In genomic region chr1:95984975-95985374, GRCh38 we compare ENCODE assay signal across 30 cellular contexts.
"Had no signal": no experiment of that assay in that cellular context is flagged by ENCODE, and none has a peak within 500 bp of the region (broad histone marks: within the 10 kb centered on the region; RNA-seq: fewer than 3 reads in every experiment).

No MANE protein-coding gene starts in this region.

- H3K36me3 ChIP-seq: adrenal gland, breast epithelium, Peyer's patch, SJSA1 had no signal

- FAIRE-seq: TTC549 had no signal

- H3K9me3 Mint-ChIP-seq: activated B cell treated with CpG ODN at 0.5 μM for 24 hours had no signal

- H3K4me3 ChIP-seq: adrenal gland, breast epithelium, Peyer's patch, SJSA1 had no signal

- H3K4me1 ChIP-seq: adrenal gland, breast epithelium, Peyer's patch, SJSA1 had no signal

- H3K27ac Mint-ChIP-seq: activated B cell treated with CpG ODN at 0.5 μM for 24 hours; activated CD4-positive, alpha-beta memory T cell treated with anti-CD3 and anti-CD28 coated beads, Interleukin-2, amount 10 ng/mL, durations not matched to agents 7 days and 5 days; activated naive CD8-positive, alpha-beta T cell treated with anti-CD3 and anti-CD28 coated beads, Interleukin-2, amount 10 ng/mL, durations not matched to agents 7 days and 5 days; T-cell had no signal

- ATAC-seq: T-cell had no signal

- H3K4me3 Mint-ChIP-seq: activated B cell treated with CpG ODN at 0.5 μM for 24 hours; activated CD4-positive, alpha-beta memory T cell treated with anti-CD3 and anti-CD28 coated beads, Interleukin-2, amount 10 ng/mL, durations not matched to agents 7 days and 5 days; activated naive CD8-positive, alpha-beta T cell treated with anti-CD3 and anti-CD28 coated beads, Interleukin-2, amount 10 ng/mL, durations not matched to agents 7 days and 5 days; T-cell had no signal

- H3K36me3 Mint-ChIP-seq: activated naive CD8-positive, alpha-beta T cell treated with anti-CD3 and anti-CD28 coated beads, Interleukin-2, amount 10 ng/mL, durations not matched to agents 7 days and 5 days; T-cell had no signal

- H3K9me3 ChIP-seq: adrenal gland, breast epithelium, Peyer's patch had no signal

- H3K27me3 Mint-ChIP-seq: activated B cell treated with CpG ODN at 0.5 μM for 24 hours; activated CD4-positive, alpha-beta memory T cell treated with anti-CD3 and anti-CD28 coated beads, Interleukin-2, amount 10 ng/mL, durations not matched to agents 7 days and 5 days; activated naive CD8-positive, alpha-beta T cell treated with anti-CD3 and anti-CD28 coated beads, Interleukin-2, amount 10 ng/mL, durations not matched to agents 7 days and 5 days; T-cell had no signal

- H3K4me1 Mint-ChIP-seq: activated B cell treated with CpG ODN at 0.5 μM for 24 hours; activated CD4-positive, alpha-beta memory T cell treated with anti-CD3 and anti-CD28 coated beads, Interleukin-2, amount 10 ng/mL, durations not matched to agents 7 days and 5 days; activated naive CD8-positive, alpha-beta T cell treated with anti-CD3 and anti-CD28 coated beads, Interleukin-2, amount 10 ng/mL, durations not matched to agents 7 days and 5 days; T-cell had no signal

- DNase-seq: activated B cell treated with CpG ODN at 0.5 μM for 24 hours; activated CD4-positive, alpha-beta memory T cell treated with anti-CD3 and anti-CD28 coated beads, Interleukin-2, amount 10 ng/mL, durations not matched to agents 7 days and 5 days; activated CD4-positive, alpha-beta T cell treated with anti-CD3 and anti-CD28 coated beads for 1 hour; activated CD4-positive, alpha-beta T cell treated with anti-CD3 and anti-CD28 coated beads, Interleukin-2, amount 50 U/mL, for 1 hour; activated CD8-positive, alpha-beta memory T cell treated with anti-CD3 and anti-CD28 coated beads, Interleukin-2, amount 50 U/mL, for 4 hours; activated naive CD4-positive, alpha-beta T cell treated with anti-CD3 and anti-CD28 coated beads, Interleukin-2, amount 50 U/mL, for 16 hours; activated naive CD8-positive, alpha-beta T cell treated with anti-CD3 and anti-CD28 coated beads, Interleukin-2, amount 10 ng/mL, durations not matched to agents 7 days and 5 days; adrenal gland; aorta; caudate nucleus; IMR-90; Kasumi-1; KBM-7; NCI-H1105 treated with DMSO at 0.1 percent for 48 hours; NCI-H1436 treated with DMSO at 0.1 percent for 48 hours; NCI-H187; NCI-H2081; NCI-H446 treated with DMSO at 0.1 percent for 48 hours; NCI-H524 treated with DMSO at 0.1 percent for 48 hours; NCI-H774; NK-92 treated with Interleukin-12 subunit alpha and Interleukin-12 subunit beta, amount 100 ng/mL, for 24 hours; OCI-M1; Peyer's patch; SHP77; T-cell; T-helper 2 cell; T1000 had no signal

- H3K27ac ChIP-seq: adrenal gland, breast epithelium, Peyer's patch, SJSA1 had no signal

- H3K27me3 ChIP-seq: adrenal gland, breast epithelium, Peyer's patch, SJSA1 had no signal
